ENCODE assay signal across 8 cellular contexts in the genomic region with DNA sequence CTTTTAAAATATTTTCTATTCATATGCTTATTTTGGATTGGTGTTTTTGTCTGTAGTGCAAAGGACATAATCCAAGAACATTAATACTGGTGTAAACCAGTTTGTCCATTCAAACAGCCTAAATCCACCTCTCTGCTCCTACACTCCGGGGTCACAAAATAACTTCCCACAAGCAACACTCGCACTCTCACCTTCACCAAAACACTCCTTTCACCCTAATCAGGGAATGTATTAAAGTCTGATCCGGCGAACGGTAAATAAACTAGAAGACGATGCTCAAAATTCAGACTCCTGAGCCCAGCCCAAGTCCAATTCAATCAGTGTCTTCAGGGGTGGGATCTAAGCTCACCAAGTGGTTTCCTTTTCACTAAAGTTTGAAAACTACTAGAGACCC. TPM values are rescaled to one million over a fixed set of nuclear protein-coding genes. Genes with fewer than 3 reads are reported as not detected.
DNase-seq lines count a peak whose midpoint lies in the region; ATAC-seq, FAIRE-seq and TF ChIP-seq lines count a peak whose summit lies in the region.

No MANE protein-coding gene starts in this region.

- ATAC-seq in body of pancreas, result no peak
- peak; percentile 6 for ATAC-seq in HepG2
- no peak for ATAC-seq in HG02678 (IDR thresholded peaks at IDR 0.05; ENCODE audit: unreplicated experiment)

- H3K27me3 Mint-ChIP-seq in CD4-positive, alpha-beta memory T cell, result no peaks in the 10 kb centered on the region
- H3K27me3 Mint-ChIP-seq in IgD-negative memory B cell, result no peaks in the 10 kb centered on the region

- TF ChIP-seq CTCF in body of pancreas (IDR thresholded peaks at IDR 0.05) (no peak), HepG2 (CRISPR knock-in tag; IDR thresholded peaks at IDR 0.05) (no peak), transverse colon (IDR thresholded peaks at IDR 0.05) (no peak), GM10266 (IDR thresholded peaks at IDR 0.05; ENCODE audit: control insufficient read depth, insufficient read depth, low read depth, missing control alignments) (no peak)

- peak overlapping the region; percentile 85 for H3K27ac ChIP-seq in CD4-positive, alpha-beta memory T cell (ENCODE audit: low read depth, low read length)
- peak overlapping the region in 3 of 4 donors; percentile 77 to 95 (median 94) for H3K27ac ChIP-seq in body of pancreas
- peak overlapping the region; percentile 94 for H3K27ac ChIP-seq in HepG2 (ENCODE audit: extremely low read length, insufficient read depth, low read length)
- H3K27ac ChIP-seq in transverse colon, result peak overlapping the region; percentile 83 to 91 (median 88)

- H3K4me1 Mint-ChIP-seq in CD4-positive, alpha-beta memory T cell, result peaks cover 34 to 55% (median 45%) of the 10 kb centered on the region in 4 donors
- peaks cover 25 to 33% (median 30%) of the 10 kb centered on the region in 3 donors for H3K4me1 Mint-ChIP-seq in IgD-negative memory B cell

- CTCF ChIA-PET in CD4-positive, alpha-beta memory T cell (lab: Charles Lee; ENCODE audit: partially characterized antibody), result interaction anchor here (1.5 to 7.2 kb wide), 2 partner anchors 65 to 72 kb away, joined by 5 to 99 read pairs; partner anchors contain the start of gene SCAMP1
- CTCF ChIA-PET in HepG2 (lab: Yijun Ruan, JAX; ENCODE audit: low intra/inter-chr PET ratio, low total read pairs), result no interaction called here

- H2AFZ ChIP-seq in HepG2 (ENCODE audit: low read length), result peak overlapping the region; percentile 61

- in situ Hi-C loops in HepG2 (cut with HindIII; ENCODE audit: extremely low pct_ligation_motif_present, low pct_unique_long_range_greater_than_20kb) (loop anchor here (5.0 kb wide), 1 partner anchor 68 kb away; the partner anchor contains the start of gene SCAMP1), transverse colon (cut with MboI; ENCODE audit: low pct_ligation_motif_present in 1 of 4, low pct_unique_long_range_greater_than_20kb in 1 of 4, low sequenced_read_pairs in 3 of 4) (no loop called here)

- H3K9me3 Mint-ChIP-seq in CD4-positive, alpha-beta memory T cell, result peaks cover 0 to 3% (median 0%) of the 10 kb centered on the region in 8 donors
- H3K9me3 Mint-ChIP-seq in IgD-negative memory B cell, result no peaks in the 10 kb centered on the region

- H3K79me2 ChIP-seq in HepG2 (ENCODE audit: insufficient read depth, low read length), result peaks cover 54% of the 10 kb centered on the region

- no peak for TF ChIP-seq EP300 in HepG2 (IDR thresholded peaks at IDR 0.05; ENCODE audit: low read depth in 2 of 2, low read length in 2 of 2)
- TF ChIP-seq EP300 in HepG2 (CRISPR knock-in tag; IDR thresholded peaks at IDR 0.05; ENCODE audit: borderline replicate concordance), result no peak
- TF ChIP-seq EP300 in transverse colon (IDR thresholded peaks at IDR 0.05; ENCODE audit: low read depth), result no peak

- no peak for TF ChIP-seq POLR2A in body of pancreas (IDR thresholded peaks at IDR 0.05)
- no peak for TF ChIP-seq POLR2A in HepG2 (IDR thresholded peaks at IDR 0.05; ENCODE audit: insufficient read depth in 1 of 2, low read depth in 2 of 2, low read length in 2 of 2)
- TF ChIP-seq POLR2A in transverse colon (IDR thresholded peaks at IDR 0.05), result no peak

- TF ChIP-seq RAD21 in HepG2 (CRISPR knock-in tag; IDR thresholded peaks at IDR 0.05), result no peak

- peak overlapping the region; percentile 88 to 99 for H3K4me3 ChIP-seq in CD4-positive, alpha-beta memory T cell (ENCODE audit: low read length in 2 of 2)
- H3K4me3 ChIP-seq in body of pancreas (peak overlapping the region; percentile 89 to 99), HepG2 (replicated peaks in 1 of 3; ENCODE audit: insufficient read depth in 1 of 3, low read depth in 2 of 3, low read length in 3 of 3) (peak overlapping the region; percentile 80 to 99 (median 98)), transverse colon (peak overlapping the region; percentile 61 to 95 (median 84))

- peak overlapping the region; percentile 91 for H3K9ac ChIP-seq in HepG2 (ENCODE audit: insufficient read depth, low read depth, low read length)

- peak overlapping the region; percentile 86 to 100 (median 99) for H3K27ac Mint-ChIP-seq in CD4-positive, alpha-beta memory T cell
- H3K27ac Mint-ChIP-seq in IgD-negative memory B cell, result peak overlapping the region; percentile 98 to 99 (median 99)

- peaks cover 29% of the 10 kb centered on the region for H3K4me1 ChIP-seq in CD4-positive, alpha-beta memory T cell (ENCODE audit: insufficient read depth, low read length)
- H3K4me1 ChIP-seq in body of pancreas (peaks cover 24% of the 10 kb centered on the region), HepG2 (ENCODE audit: insufficient read depth, low read length) (peaks cover 34% of the 10 kb centered on the region), transverse colon (peaks cover 5 to 30% (median 12%) of the 10 kb centered on the region in 4 donors)

- no peaks in the 10 kb centered on the region for H4K20me1 ChIP-seq in HepG2 (ENCODE audit: insufficient read depth, low read length)

- no peaks in the 10 kb centered on the region for H3K36me3 ChIP-seq in CD4-positive, alpha-beta memory T cell (ENCODE audit: insufficient read depth, low read length)
- no peaks in the 10 kb centered on the region for H3K36me3 ChIP-seq in body of pancreas (replicated peaks in 1 of 2; ENCODE audit: insufficient read depth in 1 of 2, low read depth in 2 of 2)
- no peaks in the 10 kb centered on the region for H3K36me3 ChIP-seq in HepG2 (replicated peaks in 1 of 2; ENCODE audit: control insufficient read depth in 1 of 2, insufficient read depth in 2 of 2, low read length in 2 of 2)
- H3K36me3 ChIP-seq in transverse colon, result no peaks in the 10 kb centered on the region

- H3K4me2 ChIP-seq in HepG2 (ENCODE audit: low read depth, low read length), result peak overlapping the region; percentile 68

- 1% methylated on average over 6 of the region's 6 CpGs for WGBS in body of pancreas, 2 donors
- under 1% methylated on average over 6 of the region's 6 CpGs for WGBS in HepG2 (ENCODE audit: low lambda C conversion rate)
- WGBS in transverse colon (ENCODE audit: low coverage in 1 of 2), 2 donors, result 1% methylated on average over 6 of the region's 6 CpGs; no CpG with 5 or more reads in 1 of the 2 donors

- peak; percentile 26 for FAIRE-seq in HepG2 (lab: Jason Lieb, UNC)

- peak overlapping the region; percentile 91 to 100 (median 99) for H3K4me3 Mint-ChIP-seq in CD4-positive, alpha-beta memory T cell
- H3K4me3 Mint-ChIP-seq in IgD-negative memory B cell, result peak overlapping the region; percentile 98 to 100 (median 100)

- no peaks in the 10 kb centered on the region for H3K27me3 ChIP-seq in CD4-positive, alpha-beta memory T cell (ENCODE audit: insufficient read depth, low read length)
- H3K27me3 ChIP-seq in body of pancreas, result no peaks in the 10 kb centered on the region
- H3K27me3 ChIP-seq in HepG2 (ENCODE audit: control insufficient read depth in 1 of 2, insufficient read depth in 2 of 2, low read length in 2 of 2), result no peaks in the 10 kb centered on the region; a peak in 1 of 5 replicates
- no peaks in the 10 kb centered on the region for H3K27me3 ChIP-seq in transverse colon

- intact Hi-C loops in CD4-positive, alpha-beta memory T cell (cut with micrococcal nuclease), result loop anchor here (1.0 to 10.0 kb wide), 7 partner anchors 66 to 1319 kb away; partner anchors contain the start of genes ARSB, JMY, SCAMP1 and TBCA
- intact Hi-C loops in body of pancreas (cut with DNase I), result no loop called here
- intact Hi-C loops in HepG2 (cut with micrococcal nuclease; ENCODE audit: unreplicated experiment), result loop anchor here (1.0 kb wide), 1 partner anchor 66 kb away; the partner anchor contains the start of gene SCAMP1
- intact Hi-C loops in transverse colon (cut with DNase I; ENCODE audit: low total_unique reads), result loop anchor here (2.0 kb wide), 1 partner anchor 67 kb away; the partner anchor contains the start of gene SCAMP1

- TSS peak; percentile 72 for BruUV-seq in HepG2 (replicated peaks; lab: Mats Ljungman, UMichigan)

- H3K36me3 Mint-ChIP-seq in CD4-positive, alpha-beta memory T cell, result peaks cover 0 to 16% of the 10 kb centered on the region in 2 donors
- H3K36me3 Mint-ChIP-seq in IgD-negative memory B cell, result no peaks in the 10 kb centered on the region

- no peaks in the 10 kb centered on the region for H3K9me3 ChIP-seq in CD4-positive, alpha-beta memory T cell (ENCODE audit: control insufficient read depth in 1 of 2, low read length in 2 of 2)
- no peaks in the 10 kb centered on the region for H3K9me3 ChIP-seq in body of pancreas
- no peaks in the 10 kb centered on the region for H3K9me3 ChIP-seq in HepG2 (ENCODE audit: low read length)
- no peaks in the 10 kb centered on the region for H3K9me3 ChIP-seq in transverse colon

- POLR2A ChIA-PET in CD4-positive, alpha-beta memory T cell (lab: Charles Lee; ENCODE audit: partially characterized antibody), result interaction anchor here (0.7 to 8.2 kb wide), 8 partner anchors 9 to 802 kb away, joined by 3 to 274 read pairs (median 4); partner anchors contain the start of genes SCAMP1 and WDR41
- POLR2A ChIA-PET in HepG2 (lab: Yijun Ruan, JAX), result interaction anchor here (1.2 to 3.5 kb wide), 3 partner anchors 24 to 67 kb away, joined by 3 to 39 read pairs (median 3); partner anchors contain the start of gene SCAMP1

- no peak for DNase-seq in CD4-positive, alpha-beta memory T cell
- DNase-seq in body of pancreas (no peak), HepG2 (ENCODE audit: low spot score) (no peak), transverse colon (no peak), GM19240 (ENCODE audit: insufficient read length, low spot score) (no peak), GM10266 (ENCODE audit: extremely low spot score) (no peak)

RNA-seq across cellular contexts. Expression of gene AP3B1, which starts 0.6 kb away (rescaled TPM):
- 10 to 100 TPM; 33.3 to 36.9 TPM for total RNA-seq in CD4-positive, alpha-beta memory T cell
- 10 to 100 TPM; 18.2 to 30.0 TPM for polyA plus RNA-seq in CD4-positive, alpha-beta memory T cell
- polyA plus RNA-seq in IgD-negative memory B cell (23.0 TPM), HepG2 (2011; rRNA removed) (29.4 and 37.7 TPM in 2 replicates)
- total RNA-seq in body of pancreas (10 to 100 TPM; 23.6 to 32.3 TPM), HepG2 (2016; rRNA removed; fragmentation: Illumina TruSeq; extraction: Trizol) (51.2 and 83.8 TPM in 2 replicates), transverse colon (10 to 100 TPM; 45.7 to 61.3 (median 53.4) TPM)
- total RNA-seq in HepG2 (2016; cell fraction: cytosol; rRNA removed; fragmentation: Illumina TruSeq; extraction: Trizol; ENCODE audit: low read depth), result 19.0 and 26.0 TPM in 2 replicates
- total RNA-seq in HepG2 (2016; cell fraction: insoluble cytoplasmic fraction; rRNA removed; fragmentation: Illumina TruSeq; extraction: Trizol), result 45.8 and 80.1 TPM in 2 replicates
- total RNA-seq in HepG2 (2016; cell fraction: membrane; rRNA removed; fragmentation: Illumina TruSeq; extraction: Trizol), result 22.8 and 27.8 TPM in 2 replicates
- 56.8 and 65.2 TPM in 2 replicates for total RNA-seq in HepG2 (2016; cell fraction: nucleus; rRNA removed; fragmentation: Illumina TruSeq; extraction: Trizol)
- polyA plus RNA-seq in HepG2 (2011; cell fraction: cytosol; rRNA removed), result 21.3 and 33.2 TPM in 2 replicates
- 11.4 and 15.6 TPM in 2 replicates for polyA plus RNA-seq in HepG2 (2011; cell fraction: nucleus; rRNA removed)
- polyA plus RNA-seq in HepG2 (2012), result 24.5 and 32.4 TPM in 2 replicates
- 4.0 and 5.3 TPM in 2 replicates for polyA plus RNA-seq in HepG2 (2016; cell fraction: cytosol; fragmentation: Illumina TruSeq; extraction: Trizol; ENCODE audit: low read depth)
- 69.2 and 81.5 TPM in 2 replicates for polyA plus RNA-seq in HepG2 (2016; cell fraction: insoluble cytoplasmic fraction; fragmentation: Illumina TruSeq; extraction: Trizol; ENCODE audit: low read depth)
- polyA plus RNA-seq in HepG2 (2016; cell fraction: membrane; fragmentation: Illumina TruSeq; extraction: Trizol; ENCODE audit: low read depth), result 12.3 and 17.1 TPM in 2 replicates
- 44.4 and 45.6 TPM in 2 replicates for polyA plus RNA-seq in HepG2 (2016; cell fraction: nucleus; fragmentation: Illumina TruSeq; extraction: Trizol; ENCODE audit: insufficient read depth, low read depth)
- polyA minus RNA-seq in HepG2 (2011; rRNA and poly(A)+ RNA removed; ENCODE audit: low replicate concordance), result 29.0 and 31.4 TPM in 2 replicates
- 24.6 and 25.0 TPM in 2 replicates for polyA minus RNA-seq in HepG2 (2011; cell fraction: cytosol; rRNA and poly(A)+ RNA removed)
- polyA minus RNA-seq in HepG2 (2011; cell fraction: nucleus; rRNA and poly(A)+ RNA removed), result 109 and 111 TPM in 2 replicates
